In the genomic region with DNA sequence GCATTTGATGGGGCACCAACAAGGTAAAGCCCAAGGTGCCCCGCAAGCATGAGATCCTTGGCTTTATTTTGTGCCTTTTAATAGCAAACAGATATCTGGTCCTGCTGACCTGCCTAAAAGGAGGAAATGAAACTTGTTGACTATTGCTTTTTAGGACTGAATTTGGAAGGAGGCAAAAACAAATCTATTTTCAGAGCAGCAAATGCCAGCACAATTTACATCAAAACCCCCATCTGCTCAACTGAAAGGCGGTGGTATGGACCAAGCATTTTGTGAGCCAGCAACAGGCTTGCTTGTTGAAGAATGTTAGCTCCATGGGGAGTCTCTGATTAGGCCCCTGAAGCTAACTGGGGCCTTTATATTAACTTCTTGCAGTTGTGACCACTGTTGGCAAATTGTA, we compare ENCODE assay signal across 10 cellular contexts.
DNase-seq lines count a peak whose midpoint lies in the region; ATAC-seq and TF ChIP-seq lines count a peak whose summit lies in the region.
"Had no signal": no experiment of that assay in that cellular context is flagged by ENCODE, and none has a peak within 500 bp of the region (broad histone marks: within the 10 kb centered on the region; RNA-seq: fewer than 3 reads in every experiment).

No MANE protein-coding gene starts in this region.

- H3K9me3 Mint-ChIP-seq in IgD-negative memory B cell = no peaks in the 10 kb centered on the region
- H3K9me3 Mint-ChIP-seq in CD4-positive, alpha-beta T cell = no peaks in the 10 kb centered on the region
- H3K9me3 Mint-ChIP-seq: central memory CD8-positive, alpha-beta T cell had no signal

- TF ChIP-seq CTCF in CD4-positive, alpha-beta T cell (IDR thresholded peaks at IDR 0.05) = no peak

- H3K4me1 ChIP-seq in ACC112 (ENCODE audit: control insufficient read depth, insufficient read depth, low read length, unreplicated experiment) = peaks cover 82% of the 10 kb centered on the region

- H3K27ac Mint-ChIP-seq in IgD-negative memory B cell = peak overlapping the region in 2 of 3 donors; percentile 15 to 76
- no peak overlapping the region for H3K27ac Mint-ChIP-seq in CD4-positive, alpha-beta T cell

- POLR2A ChIA-PET in CD4-positive, alpha-beta T cell (lab: Charles Lee) = no interaction called here

- no peaks in the 10 kb centered on the region for H3K27me3 ChIP-seq in ACC112 (ENCODE audit: insufficient read depth, low read length)
- H3K27me3 ChIP-seq in CD4-positive, alpha-beta T cell (ENCODE audit: control insufficient read depth, insufficient read depth, low read length) = peaks cover 8% of the 10 kb centered on the region

- DNase-seq in NCI-H1105 treated with DMSO at 0.1 percent for 48 hours (lab: John Stamatoyannopoulos, UW) = no peak
- DNase-seq in AG08395 (ENCODE audit: low spot score) = no peak
- DNase-seq in GF-D8 (lab: John Stamatoyannopoulos, UW) = no peak
- no peak for DNase-seq in CD4-positive, alpha-beta T cell
- DNase-seq: activated T-cell treated with anti-CD3 and anti-CD28 coated beads for 4 hours had no signal

- peaks cover 6% of the 10 kb centered on the region; the same call in 1 of the 2 replicates for H3K36me3 ChIP-seq in ACC112 (ENCODE audit: insufficient read depth, low read length)

- no peak overlapping the region for H2AFZ ChIP-seq in ACC112 (ENCODE audit: low read length, unreplicated experiment)

- H3K4me3 Mint-ChIP-seq in IgD-negative memory B cell = peak overlapping the region; percentile 53 to 87 (median 77)
- no peak overlapping the region for H3K4me3 Mint-ChIP-seq in CD4-positive, alpha-beta T cell
- H3K4me3 Mint-ChIP-seq: central memory CD8-positive, alpha-beta T cell had no signal

- peaks cover 8% of the 10 kb centered on the region for H3K27me3 Mint-ChIP-seq in IgD-negative memory B cell
- H3K27me3 Mint-ChIP-seq in CD4-positive, alpha-beta T cell = peaks cover 35% of the 10 kb centered on the region

- peaks cover 57 to 77% (median 63%) of the 10 kb centered on the region in 3 donors for H3K4me1 Mint-ChIP-seq in IgD-negative memory B cell
- no peaks in the 10 kb centered on the region for H3K4me1 Mint-ChIP-seq in CD4-positive, alpha-beta T cell (ENCODE audit: low read depth)
- H3K4me1 Mint-ChIP-seq: central memory CD8-positive, alpha-beta T cell had no signal

- peak overlapping the region; percentile 60; the same call in 1 of the 2 replicates for H3K27ac ChIP-seq in ACC112 (ENCODE audit: low read depth, low read length)
- no peak overlapping the region for H3K27ac ChIP-seq in CD4-positive, alpha-beta T cell (ENCODE audit: low read depth, low read length)

- intact Hi-C loops in CD4-positive, alpha-beta T cell (cut with DNase I, micrococcal nuclease) = no loop called here

- CTCF ChIA-PET in CD4-positive, alpha-beta T cell (lab: Charles Lee) = no interaction called here

- no peaks in the 10 kb centered on the region for H3K9me3 ChIP-seq in CD4-positive, alpha-beta T cell (ENCODE audit: control insufficient read depth, low read length)

- peaks cover 68% of the 10 kb centered on the region for H3K79me2 ChIP-seq in ACC112 (ENCODE audit: control insufficient read depth, insufficient read depth, low read length, unreplicated experiment)

- no peak overlapping the region for H3K4me3 ChIP-seq in ACC112 (ENCODE audit: low read depth, low read length)

- ATAC-seq in GM19043 (IDR thresholded peaks at IDR 0.05; ENCODE audit: low read depth, unreplicated experiment) = peak; percentile 55
- peak; percentile 59 for ATAC-seq in HG02763 (IDR thresholded peaks at IDR 0.05; ENCODE audit: unreplicated experiment)
- ATAC-seq in CD4-positive, alpha-beta T cell (ENCODE audit: poor library complexity) = no peak

- peaks cover 2% of the 10 kb centered on the region for H3K36me3 Mint-ChIP-seq in IgD-negative memory B cell
- H3K36me3 Mint-ChIP-seq in CD4-positive, alpha-beta T cell (ENCODE audit: low read depth) = no peaks in the 10 kb centered on the region
